7 cellular contexts compared by ENCODE assay signal in the genomic region with DNA sequence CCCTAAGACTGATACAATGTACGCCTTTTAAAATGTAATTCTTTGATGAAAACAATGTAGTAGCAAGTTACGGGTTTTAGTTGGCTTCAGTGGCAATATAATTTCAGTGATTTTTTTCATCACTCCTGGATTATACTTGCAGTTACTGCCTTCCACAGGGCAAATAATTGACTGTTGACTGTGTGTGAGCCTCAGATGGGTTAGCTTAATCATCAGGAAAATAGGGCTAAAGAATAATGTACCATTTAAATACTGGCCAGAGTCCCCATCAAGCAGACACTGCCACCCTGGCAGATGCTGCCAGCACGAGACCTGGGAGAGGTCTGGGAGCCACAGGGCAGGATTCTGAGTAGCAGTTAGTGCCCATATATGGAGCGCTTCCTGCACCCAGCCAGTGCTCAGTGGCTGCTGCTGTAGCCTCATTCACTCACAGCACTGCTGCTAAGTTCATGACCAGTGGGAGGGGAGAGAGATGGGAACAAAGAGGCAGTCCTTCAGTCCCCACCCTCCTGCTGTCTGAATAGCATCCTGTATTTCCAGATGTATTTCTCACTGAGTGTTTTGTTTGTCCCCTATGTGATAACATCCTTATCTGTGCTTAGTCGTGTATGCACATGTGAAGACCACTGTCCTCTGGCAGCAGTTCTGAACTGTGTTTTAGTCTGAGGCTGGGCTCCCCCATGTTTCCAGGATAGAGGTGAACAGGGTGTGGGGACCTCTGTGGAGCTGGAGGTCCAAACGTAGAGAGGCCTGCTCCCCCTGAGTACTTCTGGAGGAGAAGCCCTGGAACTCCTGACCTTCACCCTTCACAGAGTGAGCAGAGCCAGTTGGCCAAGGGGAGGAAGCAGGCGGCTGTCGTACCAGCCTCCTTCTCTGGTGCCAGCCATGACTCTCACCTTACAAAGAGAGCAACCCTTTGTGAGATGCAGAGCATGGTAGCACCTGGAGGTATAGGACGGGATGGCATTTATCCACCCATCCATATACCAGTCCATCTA.
DNase-seq lines count a peak whose midpoint lies in the region; ATAC-seq and TF ChIP-seq lines count a peak whose summit lies in the region.

No MANE protein-coding gene starts in this region.

- no peak overlapping the region for H3K4me3 Mint-ChIP-seq in MCF 10A (ENCODE audit: unreplicated experiment)
- H3K4me3 Mint-ChIP-seq in naive thymus-derived CD8-positive, alpha-beta T cell = peak overlapping the region in 2 of 10 donors; percentile 9 to 60

- H3K4me1 Mint-ChIP-seq in MCF 10A (ENCODE audit: insufficient read depth, unreplicated experiment) = peaks cover 7% of the 10 kb centered on the region
- peaks cover 23 to 51% (median 49%) of the 10 kb centered on the region in 4 donors for H3K4me1 Mint-ChIP-seq in naive thymus-derived CD8-positive, alpha-beta T cell

- intact Hi-C loops in MCF 10A (cut with micrococcal nuclease) = no loop called here

- H3K27me3 Mint-ChIP-seq in MCF 10A (ENCODE audit: insufficient read depth, unreplicated experiment) = no peaks in the 10 kb centered on the region
- no peaks in the 10 kb centered on the region for H3K27me3 Mint-ChIP-seq in naive thymus-derived CD8-positive, alpha-beta T cell

- ATAC-seq in naive thymus-derived CD8-positive, alpha-beta T cell = peak; percentile 39 to 56
- ATAC-seq in GM18517 (IDR thresholded peaks at IDR 0.05; ENCODE audit: unreplicated experiment) = no peak

- CTCF ChIA-PET in MCF 10A (lab: Yijun Ruan, JAX) = interaction anchor here (0.7 to 2.2 kb wide), 2 partner anchors 14 to 267 kb away, joined by 3 to 6 read pairs; no protein-coding TSS in a partner anchor

- BruUV-seq in MCF 10A (replicated peaks; lab: Mats Ljungman, UMichigan) = no TSS peak

- H3K27ac Mint-ChIP-seq in MCF 10A (ENCODE audit: low read depth, unreplicated experiment) = no peak overlapping the region
- peak overlapping the region in 4 of 10 donors; percentile 19 to 84 (median 67) for H3K27ac Mint-ChIP-seq in naive thymus-derived CD8-positive, alpha-beta T cell

- peaks cover 9% of the 10 kb centered on the region for H3K36me3 Mint-ChIP-seq in MCF 10A (ENCODE audit: insufficient read depth, unreplicated experiment)
- H3K36me3 Mint-ChIP-seq in naive thymus-derived CD8-positive, alpha-beta T cell = no peaks in the 10 kb centered on the region

- no peaks in the 10 kb centered on the region for H3K9me3 Mint-ChIP-seq in MCF 10A (ENCODE audit: unreplicated experiment)
- no peaks in the 10 kb centered on the region for H3K9me3 Mint-ChIP-seq in naive thymus-derived CD8-positive, alpha-beta T cell

- peak; percentile 45 for DNase-seq in GM04504 (ENCODE audit: low read depth)
- DNase-seq in NCI-H69 (lab: John Stamatoyannopoulos, UW) = peak; percentile 98
- peak; percentile 29 for DNase-seq in MCF 10A (ENCODE audit: unreplicated experiment)
- DNase-seq in naive thymus-derived CD8-positive, alpha-beta T cell = peak in 4 of 10 donors; percentile 10 to 38 (median 24)
- no peak for DNase-seq in NCI-H345 (lab: John Stamatoyannopoulos, UW)
- no peak for DNase-seq in Ammon's horn (ENCODE audit: low spot score)

- TF ChIP-seq CTCF in MCF 10A (IDR thresholded peaks at IDR 0.05; ENCODE audit: unreplicated experiment) = no peak

- POLR2A ChIA-PET in MCF 10A (lab: Yijun Ruan, JAX) = no interaction called here
- POLR2A ChIA-PET in naive thymus-derived CD8-positive, alpha-beta T cell (lab: Charles Lee) = no interaction called here

Comparison
In these comparisons a context has a peak if more than half of its experiments do, and no peak if none do; other contexts are left out.
1. DNase-seq: peak in GM04504 (single experiment), NCI-H69 (single experiment) and MCF 10A (single experiment); none in NCI-H345 (single experiment) and Ammon's horn (single experiment).